ENCODE assay signal across 13 cellular contexts in the genomic region with DNA sequence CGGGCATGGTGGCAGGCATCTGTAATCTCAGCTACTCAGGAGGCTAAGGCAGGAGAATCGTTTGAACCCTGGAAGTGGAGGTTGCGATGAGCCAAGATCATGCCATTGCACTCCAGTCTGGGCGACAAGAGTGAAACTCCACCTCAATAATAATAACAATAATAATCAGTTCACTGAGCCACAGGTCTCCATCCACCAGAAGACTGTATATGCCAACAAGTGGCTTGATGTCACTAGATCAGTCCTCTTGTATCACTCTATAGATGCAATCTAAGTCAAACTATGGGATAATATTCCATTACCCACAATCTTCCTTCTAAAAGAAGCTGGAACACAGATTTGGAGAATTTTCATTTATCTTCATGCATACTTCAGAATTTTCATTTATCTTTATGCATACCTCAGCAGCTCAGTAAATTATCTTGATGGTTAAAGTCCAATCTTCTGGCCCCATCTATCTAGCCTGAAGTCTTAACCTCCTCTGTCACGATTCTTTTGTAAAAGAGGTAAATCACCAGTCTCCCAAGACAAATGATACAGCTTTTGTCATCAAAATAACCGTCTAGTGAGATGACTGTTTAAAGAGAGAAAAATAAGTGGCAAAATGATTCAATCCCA.
"Had no signal": no experiment of that assay in that cellular context is flagged by ENCODE, and none has a peak within 500 bp of the region (broad histone marks: within the 10 kb centered on the region; RNA-seq: fewer than 3 reads in every experiment).

No MANE protein-coding gene starts in this region.

- ATAC-seq: body of pancreas, gastroesophageal sphincter, right cardiac atrium had no signal

- H3K27ac Mint-ChIP-seq: activated CD4-positive, alpha-beta T cell treated with anti-CD3 and anti-CD28 coated beads, Interleukin-2, amount 10 ng/mL, durations not matched to agents 7 days and 5 days had no signal

- H3K4me3 Mint-ChIP-seq: activated CD4-positive, alpha-beta T cell treated with anti-CD3 and anti-CD28 coated beads, Interleukin-2, amount 10 ng/mL, durations not matched to agents 7 days and 5 days; central memory CD8-positive, alpha-beta T cell had no signal

- DNase-seq: activated CD4-positive, alpha-beta T cell treated with anti-CD3 and anti-CD28 coated beads, Interleukin-2, amount 10 ng/mL, durations not matched to agents 7 days and 5 days; activated T-cell treated with anti-CD3 and anti-CD28 coated beads, Interleukin-2, amount 50 U/mL, for 1 hour; adrenal gland; body of pancreas; cortex of kidney; effector CD8-positive, alpha-beta T cell; hippocampal formation; right cardiac atrium; SIG-M5; small intestine; transverse colon had no signal

- H3K27me3 ChIP-seq: adrenal gland, body of pancreas, gastroesophageal sphincter, transverse colon had no signal

- H3K4me3 ChIP-seq: adrenal gland, body of pancreas, gastroesophageal sphincter, transverse colon had no signal

- H3K9me3 ChIP-seq: adrenal gland, body of pancreas, gastroesophageal sphincter, transverse colon had no signal

- H3K9me3 Mint-ChIP-seq: activated CD4-positive, alpha-beta T cell treated with anti-CD3 and anti-CD28 coated beads, Interleukin-2, amount 10 ng/mL, durations not matched to agents 7 days and 5 days; central memory CD8-positive, alpha-beta T cell had no signal

- H3K27me3 Mint-ChIP-seq: activated CD4-positive, alpha-beta T cell treated with anti-CD3 and anti-CD28 coated beads, Interleukin-2, amount 10 ng/mL, durations not matched to agents 7 days and 5 days; central memory CD8-positive, alpha-beta T cell had no signal
